ENCODE assay signal across 8 cellular contexts in the genomic region with DNA sequence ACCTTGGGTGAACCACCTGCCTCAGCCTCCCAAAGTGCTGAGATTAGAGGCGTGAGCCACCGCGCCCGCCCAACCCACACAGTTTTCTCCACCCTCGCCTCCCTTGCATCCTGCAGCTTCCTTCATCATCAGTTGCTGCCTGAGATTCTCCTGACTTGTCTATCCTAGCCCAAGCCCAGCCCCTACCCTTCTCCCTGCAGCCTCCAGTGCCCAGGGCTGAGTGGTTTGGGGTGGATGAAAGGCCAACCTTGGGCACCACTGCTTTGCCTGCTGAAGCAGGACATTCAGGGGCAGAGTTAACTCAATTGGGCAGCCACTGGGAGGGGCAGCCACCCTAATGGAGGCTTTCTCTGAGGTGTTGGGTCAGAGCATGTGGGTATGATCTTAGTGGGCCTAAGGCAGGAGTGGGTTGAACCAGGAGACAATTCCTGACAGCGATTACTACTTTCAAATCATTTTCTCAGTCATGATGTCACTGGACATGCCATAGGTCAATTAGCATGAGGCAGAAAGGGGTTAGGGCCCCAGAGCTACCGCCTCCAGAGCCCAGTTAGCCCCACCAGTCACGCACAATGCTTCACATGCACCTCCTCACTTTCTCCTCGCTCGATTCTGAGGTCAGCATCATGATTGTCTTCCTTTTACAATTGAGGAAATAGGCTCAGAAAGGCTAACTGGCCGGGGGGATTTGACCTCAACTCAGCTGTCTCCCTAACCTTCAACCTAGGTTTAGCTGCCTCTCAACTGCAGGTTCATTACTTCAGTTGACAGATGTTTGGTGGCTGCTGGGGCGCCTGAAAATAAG.
DNase-seq lines count a peak whose midpoint lies in the region; ATAC-seq and TF ChIP-seq lines count a peak whose summit lies in the region.

No MANE protein-coding gene starts in this region.

- no peak for ATAC-seq in effector memory CD8-positive, alpha-beta T cell (replicated peaks)
- no peak for ATAC-seq in GM19463 (IDR thresholded peaks at IDR 0.05; ENCODE audit: unreplicated experiment)
- no peak for ATAC-seq in GM19328 (IDR thresholded peaks at IDR 0.05; ENCODE audit: unreplicated experiment)
- ATAC-seq in HG03196 (IDR thresholded peaks at IDR 0.05; ENCODE audit: unreplicated experiment) = no peak

- H3K27ac Mint-ChIP-seq in activated naive CD4-positive, alpha-beta T cell treated with anti-CD3 and anti-CD28 coated beads, Interleukin-2, amount 50 U/mL, for 24 hours = peak overlapping the region; percentile 97
- peak overlapping the region; percentile 100 for H3K27ac Mint-ChIP-seq in effector memory CD8-positive, alpha-beta T cell

- H3K9ac ChIP-seq in OCI-LY3 (ENCODE audit: low read length) = peak overlapping the region; percentile 94

- H3K27ac ChIP-seq in OCI-LY3 (ENCODE audit: low read length) (peak overlapping the region; percentile 89), neutrophil (peak overlapping the region; percentile 96)

- TF ChIP-seq CTCF in OCI-LY3 (IDR thresholded peaks at IDR 0.05; ENCODE audit: low read depth, low read length) (no peak), neutrophil (IDR thresholded peaks at IDR 0.05) (no peak)

- H3K36me3 Mint-ChIP-seq in activated naive CD4-positive, alpha-beta T cell treated with anti-CD3 and anti-CD28 coated beads, Interleukin-2, amount 50 U/mL, for 24 hours = no peaks in the 10 kb centered on the region
- peaks cover 20% of the 10 kb centered on the region for H3K36me3 Mint-ChIP-seq in effector memory CD8-positive, alpha-beta T cell (ENCODE audit: insufficient read depth)

- peak overlapping the region; percentile 93 for H3K4me3 Mint-ChIP-seq in activated naive CD4-positive, alpha-beta T cell treated with anti-CD3 and anti-CD28 coated beads, Interleukin-2, amount 50 U/mL, for 24 hours
- H3K4me3 Mint-ChIP-seq in effector memory CD8-positive, alpha-beta T cell = peak overlapping the region; percentile 87

- no peaks in the 10 kb centered on the region for H3K9me3 Mint-ChIP-seq in activated naive CD4-positive, alpha-beta T cell treated with anti-CD3 and anti-CD28 coated beads, Interleukin-2, amount 50 U/mL, for 24 hours
- H3K9me3 Mint-ChIP-seq in effector memory CD8-positive, alpha-beta T cell = no peaks in the 10 kb centered on the region

- no peak overlapping the region for H2AFZ ChIP-seq in OCI-LY3 (ENCODE audit: low read depth, low read length)

- H3K9me3 ChIP-seq in OCI-LY3 (ENCODE audit: insufficient read depth, low read length) (no peaks in the 10 kb centered on the region), neutrophil (no peaks in the 10 kb centered on the region)

- H3K4me3 ChIP-seq in OCI-LY3 (ENCODE audit: low read length) (peak overlapping the region; percentile 94), neutrophil (ENCODE audit: low read depth in 1 of 2, low read length in 1 of 2) (peak overlapping the region; percentile 89 to 95)

- H4K20me1 ChIP-seq in OCI-LY3 (ENCODE audit: insufficient read depth, low read length) = peaks cover 12% of the 10 kb centered on the region; the same call in 1 of the 2 replicates

- H3K36me3 ChIP-seq in OCI-LY3 (replicated peaks; ENCODE audit: low read depth, low read length) (peaks cover 50% of the 10 kb centered on the region), neutrophil (no peaks in the 10 kb centered on the region)

- peak overlapping the region; percentile 99 for H3K4me2 ChIP-seq in OCI-LY3 (ENCODE audit: low read length)

- peaks cover 37% of the 10 kb centered on the region for H3K4me1 Mint-ChIP-seq in activated naive CD4-positive, alpha-beta T cell treated with anti-CD3 and anti-CD28 coated beads, Interleukin-2, amount 50 U/mL, for 24 hours
- peaks cover 32% of the 10 kb centered on the region in 2 donors for H3K4me1 Mint-ChIP-seq in effector memory CD8-positive, alpha-beta T cell (ENCODE audit: low read depth in 2 of 2)

- no peak for DNase-seq in activated naive CD4-positive, alpha-beta T cell treated with Interleukin-2 at 50 U/mL for 16 hours
- DNase-seq in effector memory CD8-positive, alpha-beta T cell = no peak

- no peaks in the 10 kb centered on the region for H3K27me3 Mint-ChIP-seq in activated naive CD4-positive, alpha-beta T cell treated with anti-CD3 and anti-CD28 coated beads, Interleukin-2, amount 50 U/mL, for 24 hours
- no peaks in the 10 kb centered on the region for H3K27me3 Mint-ChIP-seq in effector memory CD8-positive, alpha-beta T cell

- H3K79me2 ChIP-seq in OCI-LY3 (ENCODE audit: low read length) = peaks cover 49% of the 10 kb centered on the region

- H3K4me1 ChIP-seq in OCI-LY3 (ENCODE audit: low read length) (peaks cover 62% of the 10 kb centered on the region), neutrophil (ENCODE audit: control insufficient read depth in 1 of 2, insufficient read depth in 1 of 2, low read depth in 1 of 2, low read length in 1 of 2) (peaks cover 62 to 67% of the 10 kb centered on the region in 2 experiments)

- H3K27me3 ChIP-seq in OCI-LY3 (ENCODE audit: low read depth, low read length) (no peaks in the 10 kb centered on the region), neutrophil (peaks cover 10% of the 10 kb centered on the region)
